Comparison of ENCODE assay signal across 16 cellular contexts in the genomic region with DNA sequence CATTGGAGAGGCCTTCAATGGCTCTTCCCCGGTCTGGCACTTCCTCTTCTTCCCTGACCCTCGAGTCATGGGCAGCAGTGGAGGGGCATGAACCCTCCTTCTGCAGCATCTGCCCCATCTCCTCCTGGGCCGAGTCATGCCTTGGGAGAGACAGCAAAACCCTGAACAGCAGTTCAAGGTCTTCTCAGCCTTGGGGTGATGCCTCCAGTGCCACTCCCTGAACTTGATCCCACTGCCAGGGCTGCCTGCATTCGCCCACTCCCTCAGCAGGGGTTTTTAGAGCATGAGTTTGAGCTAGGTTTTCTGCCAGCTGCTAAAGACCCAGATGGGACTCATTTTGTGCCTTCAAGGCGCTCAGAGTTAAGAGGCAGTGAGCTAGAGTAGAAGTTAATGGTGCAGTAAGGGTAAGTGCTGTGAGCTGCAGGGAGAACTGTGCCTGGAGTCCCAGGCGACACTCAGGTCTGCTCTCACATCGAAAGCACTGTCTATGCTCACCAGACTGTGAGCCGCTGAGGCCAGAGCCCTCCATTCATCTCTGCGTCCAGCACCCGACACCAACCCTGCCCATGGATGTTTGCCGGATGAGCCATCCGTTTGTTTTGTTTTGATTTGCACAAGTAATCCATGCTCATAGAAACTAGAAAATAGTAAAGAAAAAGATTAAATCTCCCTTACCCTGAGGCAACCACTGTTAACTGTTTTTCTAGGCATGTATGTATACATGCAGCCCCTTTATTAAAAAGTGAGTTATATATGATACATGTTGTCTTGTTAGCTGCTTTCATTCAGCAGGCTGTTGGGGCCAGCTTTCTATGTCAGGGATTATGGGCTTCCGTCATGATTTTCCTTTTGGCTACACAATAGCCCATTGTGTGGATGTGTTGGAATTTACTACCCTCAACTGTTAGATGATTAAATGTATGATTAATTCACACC.
DNase-seq lines count a peak whose midpoint lies in the region; ATAC-seq and TF ChIP-seq lines count a peak whose summit lies in the region.
"Had no signal": no experiment of that assay in that cellular context is flagged by ENCODE, and none has a peak within 500 bp of the region (broad histone marks: within the 10 kb centered on the region; RNA-seq: fewer than 3 reads in every experiment).

No MANE protein-coding gene starts in this region.

- ATAC-seq in mucosa of descending colon = peak; percentile 77
- ATAC-seq in GM19397 (IDR thresholded peaks at IDR 0.05; ENCODE audit: unreplicated experiment) = no peak
- no peak for ATAC-seq in GM21825 (IDR thresholded peaks at IDR 0.05; ENCODE audit: unreplicated experiment)
- ATAC-seq: lower lobe of right lung, right cardiac atrium had no signal

- H3K4me3 ChIP-seq in AG10803 (ENCODE audit: low read length) = no peak overlapping the region
- H3K4me3 ChIP-seq in endodermal cell (ENCODE audit: low read length) = no peak overlapping the region
- H3K4me3 ChIP-seq in mucosa of descending colon = no peak overlapping the region
- H3K4me3 ChIP-seq: lower lobe of right lung had no signal

- no peak overlapping the region for H3K4me3 Mint-ChIP-seq in endodermal cell
- H3K4me3 Mint-ChIP-seq: activated CD4-positive, alpha-beta memory T cell treated with anti-CD3 and anti-CD28 coated beads, Interleukin-2, amount 10 ng/mL, durations not matched to agents 7 days and 5 days; activated naive CD8-positive, alpha-beta T cell had no signal

- H3K36me3 ChIP-seq in endodermal cell (ENCODE audit: control insufficient read depth, insufficient read depth, low read length) (peaks cover 97% of the 10 kb centered on the region), mucosa of descending colon (ENCODE audit: low read depth) (no peaks in the 10 kb centered on the region)

- H3K36me3 Mint-ChIP-seq in endodermal cell (ENCODE audit: low read depth) = peaks cover 82% of the 10 kb centered on the region

- no peak overlapping the region for H3K9ac ChIP-seq in endodermal cell (ENCODE audit: extremely low read depth, low read length, poor library complexity, severe bottlenecking)

- WGBS in endodermal cell (ENCODE audit: insufficient coverage in 1 of 2, insufficient read length in 1 of 2), 2 experiments = 94 to 97% methylated on average over 9 to 13 of the region's 13 CpGs

- H3K9me3 ChIP-seq in endodermal cell (ENCODE audit: control insufficient read depth, low read length) = no peaks in the 10 kb centered on the region
- no peaks in the 10 kb centered on the region for H3K9me3 ChIP-seq in mucosa of descending colon
- H3K9me3 ChIP-seq: lower lobe of right lung had no signal

- peak overlapping the region; percentile 69 for H3K27ac Mint-ChIP-seq in endodermal cell
- H3K27ac Mint-ChIP-seq: activated CD4-positive, alpha-beta memory T cell treated with anti-CD3 and anti-CD28 coated beads, Interleukin-2, amount 10 ng/mL, durations not matched to agents 7 days and 5 days; activated naive CD8-positive, alpha-beta T cell had no signal

- H3K27me3 Mint-ChIP-seq in endodermal cell (ENCODE audit: insufficient read depth) = no peaks in the 10 kb centered on the region
- H3K27me3 Mint-ChIP-seq: activated CD4-positive, alpha-beta memory T cell treated with anti-CD3 and anti-CD28 coated beads, Interleukin-2, amount 10 ng/mL, durations not matched to agents 7 days and 5 days; activated naive CD8-positive, alpha-beta T cell had no signal

- no peaks in the 10 kb centered on the region for H3K9me3 Mint-ChIP-seq in endodermal cell
- H3K9me3 Mint-ChIP-seq: activated CD4-positive, alpha-beta memory T cell treated with anti-CD3 and anti-CD28 coated beads, Interleukin-2, amount 10 ng/mL, durations not matched to agents 7 days and 5 days had no signal

- H3K4me1 ChIP-seq in endodermal cell (ENCODE audit: control insufficient read depth, insufficient read depth, low read length) (peaks cover 2% of the 10 kb centered on the region), mucosa of descending colon (ENCODE audit: low read depth) (no peaks in the 10 kb centered on the region)
- H3K4me1 ChIP-seq: lower lobe of right lung had no signal

- no peak for TF ChIP-seq CTCF in AG10803 (conservative IDR thresholded peaks at IDR 0.05; ENCODE audit: low read length)
- no peak for TF ChIP-seq CTCF in RWPE1 (conservative IDR thresholded peaks at IDR 0.05; ENCODE audit: low read depth)
- TF ChIP-seq CTCF in endodermal cell (conservative IDR thresholded peaks at IDR 0.05) = no peak
- no peak for TF ChIP-seq CTCF in mucosa of descending colon (IDR thresholded peaks at IDR 0.05)

- intact Hi-C loops in mucosa of descending colon (cut with DNase I, micrococcal nuclease) = no loop called here

- POLR2A ChIA-PET in RWPE1 (lab: Yijun Ruan, JAX; ENCODE audit: low non-redundant PET) = no interaction called here

- peaks cover 14% of the 10 kb centered on the region for H3K4me1 Mint-ChIP-seq in endodermal cell

- H3K27ac ChIP-seq in RWPE1 (peak overlapping the region; percentile 12; the same call in 1 of the 2 replicates), endodermal cell (ENCODE audit: low read depth, low read length) (no peak overlapping the region)
- H3K27ac ChIP-seq: lower lobe of right lung had no signal

- CTCF ChIA-PET in RWPE1 (lab: Yijun Ruan, JAX) = interaction anchor here (0.6 kb wide), 1 partner anchor 789 kb away, joined by 3 read pairs; no protein-coding TSS in a partner anchor

- H3K27me3 ChIP-seq in endodermal cell (ENCODE audit: control insufficient read depth, insufficient read depth, low read length, poor library complexity, severe bottlenecking) = no peaks in the 10 kb centered on the region

- DNase-seq in AG10803 (ENCODE audit: low read depth) = peak; percentile 17
- peak; percentile 41 for DNase-seq in RWPE1 (ENCODE audit: low spot score)
- no peak for DNase-seq in endodermal cell
- no peak for DNase-seq in mucosa of descending colon
- DNase-seq in activated naive CD4-positive, alpha-beta T cell treated with anti-CD3 and anti-CD28 coated beads, Interleukin-2, amount 50 U/mL, for 16 hours = no peak
- DNase-seq in ecto neural progenitor cell (ENCODE audit: low spot score) = no peak
- DNase-seq: activated CD4-positive, alpha-beta memory T cell treated with anti-CD3 and anti-CD28 coated beads, Interleukin-2, amount 10 ng/mL, durations not matched to agents 7 days and 5 days; GF-D8; Karpas-422; lower lobe of right lung; NCI-H345; right cardiac atrium; SIG-M5 had no signal

Comparison
In these comparisons a context has a peak if more than half of its experiments do, and no peak if none do; other contexts are left out.
1. DNase-seq: peak in AG10803 (single experiment) and RWPE1 (single experiment); none in endodermal cell (single experiment), mucosa of descending colon (0 of 3), activated naive CD4-positive, alpha-beta T cell treated with anti-CD3 and anti-CD28 coated beads, Interleukin-2, amount 50 U/mL, for 16 hours (single experiment) and ecto neural progenitor cell (single experiment).